9 cellular contexts compared by ENCODE assay signal in genomic region chr10:31652038-31652437, GRCh38.
"Had no signal": no experiment of that assay in that cellular context is flagged by ENCODE, and none has a peak within 500 bp of the region (broad histone marks: within the 10 kb centered on the region; RNA-seq: fewer than 3 reads in every experiment).

No MANE protein-coding gene starts in this region.

- H3K4me1 ChIP-seq: HAP-1 had no signal

- H3K36me3 ChIP-seq: HAP-1 had no signal

- H3K4me3 ChIP-seq: GM23248, GM23338, HAP-1 had no signal

- DNase-seq: GM23248, GOT3, H7, H9, HCEC 1CT, HFFc6 had no signal

- H3K9me3 ChIP-seq: HAP-1 had no signal

- ATAC-seq: GM23338, HCT116 had no signal

- H3K27ac ChIP-seq: GM23248 had no signal

- H3K4me2 ChIP-seq: GM23338 had no signal

- H2AFZ ChIP-seq: GM23248, GM23338 had no signal

- H3K9ac ChIP-seq: GM23248 had no signal
